17 cellular contexts compared by ENCODE assay signal in the genomic region with DNA sequence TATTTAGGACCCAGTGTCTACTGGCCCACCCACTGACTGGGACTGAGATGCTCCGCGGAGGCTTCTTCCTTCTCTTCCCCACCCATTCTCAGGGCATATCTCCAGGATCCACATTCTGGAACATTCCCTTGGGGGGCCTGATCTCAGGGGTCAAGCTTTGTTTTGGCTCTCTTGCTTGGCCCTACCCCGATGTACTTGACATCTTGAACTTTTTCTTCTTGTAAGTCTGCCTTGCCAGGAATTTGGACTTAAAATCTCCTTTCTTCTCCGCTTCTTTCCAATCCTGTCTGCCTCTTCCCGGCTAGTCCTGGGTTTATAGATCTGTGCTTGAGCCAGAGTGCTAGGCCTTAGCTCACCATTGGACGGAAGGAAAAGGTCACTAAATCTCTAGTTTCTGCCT. TPM values are rescaled to one million over a fixed set of nuclear protein-coding genes. Genes with fewer than 3 reads are reported as not detected.
DNase-seq lines count a peak whose midpoint lies in the region; ATAC-seq, FAIRE-seq and TF ChIP-seq lines count a peak whose summit lies in the region.
"Had no signal": no experiment of that assay in that cellular context is flagged by ENCODE, and none has a peak within 500 bp of the region (broad histone marks: within the 10 kb centered on the region; RNA-seq: fewer than 3 reads in every experiment).

No MANE protein-coding gene starts in this region.

- no peak overlapping the region for H2AFZ ChIP-seq in PC-9

- no peaks in the 10 kb centered on the region for H3K4me1 ChIP-seq in adrenal gland (replicated peaks in 1 of 2)
- H3K4me1 ChIP-seq in heart left ventricle: peaks cover 0 to 26% (median 4%) of the 10 kb centered on the region in 12 donors
- no peaks in the 10 kb centered on the region for H3K4me1 ChIP-seq in mucosa of descending colon (ENCODE audit: low read depth)
- H3K4me1 ChIP-seq in sigmoid colon: no peaks in the 10 kb centered on the region
- H3K4me1 ChIP-seq in PC-9 (replicated peaks; ENCODE audit: insufficient read depth): no peaks in the 10 kb centered on the region

- H3K36me3 ChIP-seq in adrenal gland (replicated peaks in 1 of 2) (no peaks in the 10 kb centered on the region), heart left ventricle (no peaks in the 10 kb centered on the region), mucosa of descending colon (ENCODE audit: low read depth) (no peaks in the 10 kb centered on the region), sigmoid colon (no peaks in the 10 kb centered on the region), PC-9 (ENCODE audit: low read depth) (no peaks in the 10 kb centered on the region)
- H3K36me3 ChIP-seq: MG63 had no signal

- peak overlapping the region in 1 of 5 donors; percentile 37 for H3K27ac ChIP-seq in adrenal gland
- peak overlapping the region in 4 of 12 donors; percentile 8 to 41 (median 30) for H3K27ac ChIP-seq in heart left ventricle
- no peak overlapping the region for H3K27ac ChIP-seq in sigmoid colon
- H3K27ac ChIP-seq in PC-9: no peak overlapping the region

- H3K9me3 ChIP-seq in adrenal gland (replicated peaks in 1 of 3): no peaks in the 10 kb centered on the region
- peaks cover 0 to 9% (median 0%) of the 10 kb centered on the region in 12 donors for H3K9me3 ChIP-seq in heart left ventricle
- H3K9me3 ChIP-seq in mucosa of descending colon: no peaks in the 10 kb centered on the region
- H3K9me3 ChIP-seq in sigmoid colon: no peaks in the 10 kb centered on the region
- no peaks in the 10 kb centered on the region; the same call in 1 of the 2 replicates for H3K9me3 ChIP-seq in PC-9 (ENCODE audit: insufficient read depth, low read depth)
- H3K9me3 ChIP-seq: MG63 had no signal

- BruUV-seq in PC-9 (replicated peaks; lab: Mats Ljungman, UMichigan): no TSS peak

- WGBS in adrenal gland, 4 donors: 67 to 83% (median 75%) methylated on average over 6 of the region's 6 CpGs
- 54 to 71% (median 65%) methylated on average over 6 of the region's 6 CpGs for WGBS in heart left ventricle, 4 donors
- 78 to 85% methylated on average over 6 of the region's 6 CpGs for WGBS in sigmoid colon, 2 donors

- DNase-seq in adrenal gland (peak in 6 of 7 donors; percentile 14 to 73 (median 44)), heart left ventricle (peak; percentile 57 to 68 (median 64)), mucosa of descending colon (peak in 1 of 3 donors; percentile 40), sigmoid colon (peak; percentile 67), GM19239 (ENCODE audit: insufficient read length, low spot score) (no peak), PC-9 (no peak), retina (no peak)
- DNase-seq: C1 segment of cervical spinal cord, MG63, NCI-H1105 treated with DMSO at 0.1 percent for 48 hours, NCI-H1930, NCI-H2171, NCI-H510A, NCI-H82 had no signal

- no peak for FAIRE-seq in GM19239 (lab: Jason Lieb, UNC)
- FAIRE-seq: H54, RCC 7860 had no signal

- H3K27me3 ChIP-seq in adrenal gland (no peaks in the 10 kb centered on the region), heart left ventricle (no peaks in the 10 kb centered on the region), sigmoid colon (no peaks in the 10 kb centered on the region), PC-9 (ENCODE audit: insufficient read depth, low read depth) (no peaks in the 10 kb centered on the region)
- H3K27me3 ChIP-seq: MG63 had no signal

- no peaks in the 10 kb centered on the region; the same call in 1 of the 2 replicates for H3K9me2 ChIP-seq in PC-9 (ENCODE audit: insufficient read depth)

- H4K20me1 ChIP-seq in PC-9 (ENCODE audit: insufficient read depth): no peaks in the 10 kb centered on the region

- H3K4me2 ChIP-seq in PC-9: no peak overlapping the region

- TF ChIP-seq CTCF in adrenal gland (IDR thresholded peaks at IDR 0.05): no peak
- TF ChIP-seq CTCF in heart left ventricle (IDR thresholded peaks at IDR 0.05): no peak
- no peak for TF ChIP-seq CTCF in mucosa of descending colon (IDR thresholded peaks at IDR 0.05)
- TF ChIP-seq CTCF in sigmoid colon (IDR thresholded peaks at IDR 0.05): no peak
- no peak for TF ChIP-seq CTCF in PC-9 (conservative IDR thresholded peaks at IDR 0.05)

- no peak for TF ChIP-seq POLR2A in adrenal gland (IDR thresholded peaks at IDR 0.05)
- no peak for TF ChIP-seq POLR2A in heart left ventricle (IDR thresholded peaks at IDR 0.05)
- no peak for TF ChIP-seq POLR2A in sigmoid colon (IDR thresholded peaks at IDR 0.05)

- ATAC-seq in heart left ventricle (peak in 3 of 4 donors; percentile 73 to 81 (median 77)), mucosa of descending colon (peak; percentile 11), HG02970 (IDR thresholded peaks at IDR 0.05; ENCODE audit: low FRiP score, unreplicated experiment) (no peak)

- intact Hi-C loops in adrenal gland (cut with DNase I): no loop called here
- intact Hi-C loops in heart left ventricle (cut with DNase I): no loop called here
- intact Hi-C loops in mucosa of descending colon (cut with DNase I, micrococcal nuclease): no loop called here
- intact Hi-C loops in sigmoid colon (cut with DNase I): no loop called here
- intact Hi-C loops in PC-9 (cut with micrococcal nuclease; ENCODE audit: unreplicated experiment): loop anchor here (10.0 kb wide), 1 partner anchor 55 kb away; no protein-coding TSS in a partner anchor

- TF ChIP-seq EP300 in sigmoid colon (IDR thresholded peaks at IDR 0.05): no peak

- no peaks in the 10 kb centered on the region for H3F3A ChIP-seq in PC-9 (ENCODE audit: insufficient read depth, low read depth)

- POLR2A ChIA-PET in PC-9 (lab: Charles Lee; ENCODE audit: unreplicated experiment): no interaction called here

- H3K4me3 ChIP-seq in adrenal gland (no peak overlapping the region), heart left ventricle (no peak overlapping the region), mucosa of descending colon (no peak overlapping the region), sigmoid colon (no peak overlapping the region), PC-9 (no peak overlapping the region)
- H3K4me3 ChIP-seq: MG63 had no signal

- H3K79me2 ChIP-seq in PC-9 (ENCODE audit: low read depth): no peaks in the 10 kb centered on the region

- CTCF ChIA-PET in PC-9 (lab: Charles Lee): no interaction called here

RNA-seq across cellular contexts. Expression of a gene that starts 22.1 kb away (rescaled TPM):
- total RNA-seq in adrenal gland (10 to 100 TPM in 7 of 8 donors, 1 to 10 TPM in 1; 5.6 to 32.1 (median 14.3) TPM), heart left ventricle (1 to 10 TPM; 1.3 to 7.2 (median 3.1) TPM), mucosa of descending colon (1 to 10 TPM; 2.3 to 7.2 (median 3.0) TPM), sigmoid colon (10 to 100 TPM in 2 of 4 donors, 1 to 10 TPM in 2; 5.9 to 21.2 (median 12.1) TPM), PC-9 (2021) (not detected in 2 replicates)
- polyA plus RNA-seq in adrenal gland (1 to 10 TPM; 2.9 to 5.3 (median 3.7) TPM), heart left ventricle (1 to 10 TPM in 1 of 2 donors, under 1 TPM in 1; 0.57 to 1.7 TPM), sigmoid colon (1 to 10 TPM; 1.8 to 2.8 (median 2.1) TPM)

Comparison
In these comparisons a context has a peak if more than half of its experiments do, and no peak if none do; other contexts are left out.
1. DNase-seq: peak in adrenal gland (6 of 7), heart left ventricle (5 of 5) and sigmoid colon (single experiment); none in GM19239 (single experiment), PC-9 (0 of 2) and retina (single experiment).